22 cellular contexts compared by ENCODE assay signal in the genomic region with DNA sequence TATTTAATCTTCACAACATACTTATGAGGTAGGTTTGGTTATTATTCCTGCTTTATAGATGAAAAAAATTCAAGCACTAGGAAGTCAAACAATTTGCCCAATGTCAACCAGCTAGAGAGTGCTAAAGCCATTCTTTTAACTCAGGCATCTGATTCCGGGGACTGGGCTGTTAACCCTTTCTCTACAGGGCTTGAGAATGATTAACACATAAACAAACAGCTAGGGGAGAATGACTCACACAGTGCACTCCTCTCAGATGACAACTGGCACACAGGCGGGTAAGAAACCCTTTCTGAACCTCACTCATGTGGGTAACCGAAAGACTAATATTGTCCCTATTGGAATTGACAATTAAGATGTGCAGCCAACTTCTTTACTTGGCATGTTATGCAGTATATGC.
DNase-seq lines count a peak whose midpoint lies in the region; ATAC-seq, FAIRE-seq and TF ChIP-seq lines count a peak whose summit lies in the region.
"Had no signal": no experiment of that assay in that cellular context is flagged by ENCODE, and none has a peak within 500 bp of the region (broad histone marks: within the 10 kb centered on the region; RNA-seq: fewer than 3 reads in every experiment).

No MANE protein-coding gene starts in this region.

- no peaks in the 10 kb centered on the region for H3K9me3 ChIP-seq in adipocyte (ENCODE audit: control insufficient read depth, low read length)
- H3K9me3 ChIP-seq: HAP-1, mucosa of descending colon, right lobe of liver, testis had no signal

- no peak for TF ChIP-seq POLR2A in H54 (IDR thresholded peaks at IDR 0.05; ENCODE audit: low read depth, low read length)

- H3K27me3 ChIP-seq in adipocyte (replicated peaks; ENCODE audit: control insufficient read depth, insufficient read depth, low read length) (no peaks in the 10 kb centered on the region), kidney epithelial cell (ENCODE audit: control insufficient read depth, insufficient read depth, low read length) (no peaks in the 10 kb centered on the region)
- H3K27me3 ChIP-seq: right lobe of liver, testis had no signal

- no peak for TF ChIP-seq CTCF in kidney epithelial cell (IDR thresholded peaks at IDR 0.05; ENCODE audit: insufficient read depth, low read length, poor library complexity, severe bottlenecking)

- no peak for ATAC-seq in HG03565 (IDR thresholded peaks at IDR 0.05; ENCODE audit: unreplicated experiment)
- ATAC-seq: K562; mucosa of descending colon; stimulated activated effector memory CD8-positive, alpha-beta T cell treated with anti-CD3 and anti-CD28 coated beads, Interleukin-12 subunit alpha, Interleukin-12 subunit beta, amount 100 ng/mL, for 72 hours had no signal

- H3K4me3 ChIP-seq in adipocyte (ENCODE audit: low read length) (no peak overlapping the region), kidney epithelial cell (ENCODE audit: low read depth, low read length) (no peak overlapping the region)
- H3K4me3 ChIP-seq: HAP-1, K562, mucosa of descending colon, right lobe of liver, testis had no signal

- H3K9ac ChIP-seq in adipocyte (ENCODE audit: low read length), result no peak overlapping the region

- peaks cover 18% of the 10 kb centered on the region for H3K4me1 ChIP-seq in adipocyte (ENCODE audit: control insufficient read depth, insufficient read depth, low read length)
- H3K4me1 ChIP-seq: Caco-2, HAP-1, right lobe of liver, testis had no signal

- peak; percentile 84 for FAIRE-seq in H54 (lab: Jason Lieb, UNC)
- no peak for FAIRE-seq in urothelium cell line (lab: Jason Lieb, UNC)
- FAIRE-seq: colon, K562 had no signal

- DNase-seq in H54 (ENCODE audit: insufficient read length, low spot score) (peak; percentile 1), adipocyte (ENCODE audit: low read depth) (peak; percentile 10), kidney epithelial cell (ENCODE audit: low read depth) (peak; percentile 44), urothelium cell line (ENCODE audit: low spot score) (peak; percentile 32), hypothalamus (lab: John Stamatoyannopoulos, UW) (no peak)
- DNase-seq in central memory CD4-positive, alpha-beta T cell, result no peak
- DNase-seq: activated naive CD4-positive, alpha-beta T cell treated with anti-CD3 and anti-CD28 coated beads, Interleukin-2, amount 50 U/mL, for 16 hours; activated T-cell treated with anti-CD3 and anti-CD28 coated beads, Interleukin-2, amount 50 U/mL, for 48 hours; Caco-2; mucosa of descending colon; NCI-H2029 treated with DMSO at 0.1 percent for 48 hours; NCI-H446; nucleus accumbens; right lobe of liver; RPMI8226; T1000; testis had no signal

- no peaks in the 10 kb centered on the region for H3K36me3 ChIP-seq in adipocyte (ENCODE audit: control insufficient read depth, insufficient read depth, low read length, severe bottlenecking)
- no peaks in the 10 kb centered on the region for H3K36me3 ChIP-seq in kidney epithelial cell (ENCODE audit: control insufficient read depth, insufficient read depth, low read length)
- H3K36me3 ChIP-seq: HAP-1, right lobe of liver had no signal

Comparison
In these comparisons a context has a peak if more than half of its experiments do, and no peak if none do; other contexts are left out.
1. DNase-seq: peak in H54 (single experiment), adipocyte (single experiment), kidney epithelial cell (single experiment) and urothelium cell line (single experiment); none in hypothalamus (0 of 51) and central memory CD4-positive, alpha-beta T cell (single experiment).